20 cellular contexts compared by ENCODE assay signal in genomic region chr7:35390146-35390545, GRCh38.
"Had no signal": no experiment of that assay in that cellular context is flagged by ENCODE, and none has a peak within 500 bp of the region (broad histone marks: within the 10 kb centered on the region; RNA-seq: fewer than 3 reads in every experiment).

No MANE protein-coding gene starts in this region.

- H3K36me3 Mint-ChIP-seq: IgD-negative memory B cell had no signal

- H3K9me3 Mint-ChIP-seq: IgD-negative memory B cell had no signal

- DNase-seq: Kasumi-1, MM.1S, NCI-H1105, NCI-H1417, NCI-H1436 treated with DMSO at 0.1 percent for 48 hours, NCI-H1694 treated with DMSO at 0.1 percent for 48 hours, NCI-H1930, NCI-H2081, NCI-H2107, NCI-H2227 treated with DMSO at 0.1 percent for 48 hours, NCI-H524 treated with DMSO at 0.1 percent for 48 hours, NCI-H69, NCI-H774, Peyer's patch, SHP77 treated with DMSO at 0.1 percent for 48 hours, SJCRH30 had no signal

- H3K27ac Mint-ChIP-seq: IgD-negative memory B cell had no signal

- ATAC-seq: K562, Right ventricle myocardium inferior, SK-N-SH treated with all-trans-retinoic acid at 6 μM for 48 hours had no signal

- H3K4me1 Mint-ChIP-seq: IgD-negative memory B cell had no signal
